In the genomic region with DNA sequence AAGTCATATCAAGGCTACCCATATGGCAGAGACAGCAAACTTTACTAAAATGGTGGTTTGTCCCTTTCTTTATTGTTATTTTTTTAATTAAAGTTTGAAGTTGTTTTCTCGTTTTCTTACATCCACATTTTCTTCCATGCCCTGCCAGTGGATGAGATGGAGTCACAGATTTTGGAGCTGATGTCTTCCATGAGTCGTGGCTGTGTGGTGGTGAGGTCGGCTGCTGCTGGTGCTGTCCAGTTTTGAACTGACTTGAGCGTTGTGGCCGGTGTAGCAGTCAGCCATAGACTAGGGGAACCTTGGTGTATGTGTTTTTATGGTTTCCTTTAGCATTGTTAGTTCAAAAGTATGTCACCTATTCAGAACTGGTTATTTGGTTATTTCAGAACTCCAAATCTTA, we compare ENCODE assay signal across 1 cellular context.
TF ChIP-seq lines count a peak whose summit lies in the region.

No MANE protein-coding gene starts in this region.

TF ChIP-seq in SK-N-SH, 30 proteins besides CTCF, POLR2A, EP300 and RAD21 (continued from another document):
- TF ChIP-seq, protein P1, sequence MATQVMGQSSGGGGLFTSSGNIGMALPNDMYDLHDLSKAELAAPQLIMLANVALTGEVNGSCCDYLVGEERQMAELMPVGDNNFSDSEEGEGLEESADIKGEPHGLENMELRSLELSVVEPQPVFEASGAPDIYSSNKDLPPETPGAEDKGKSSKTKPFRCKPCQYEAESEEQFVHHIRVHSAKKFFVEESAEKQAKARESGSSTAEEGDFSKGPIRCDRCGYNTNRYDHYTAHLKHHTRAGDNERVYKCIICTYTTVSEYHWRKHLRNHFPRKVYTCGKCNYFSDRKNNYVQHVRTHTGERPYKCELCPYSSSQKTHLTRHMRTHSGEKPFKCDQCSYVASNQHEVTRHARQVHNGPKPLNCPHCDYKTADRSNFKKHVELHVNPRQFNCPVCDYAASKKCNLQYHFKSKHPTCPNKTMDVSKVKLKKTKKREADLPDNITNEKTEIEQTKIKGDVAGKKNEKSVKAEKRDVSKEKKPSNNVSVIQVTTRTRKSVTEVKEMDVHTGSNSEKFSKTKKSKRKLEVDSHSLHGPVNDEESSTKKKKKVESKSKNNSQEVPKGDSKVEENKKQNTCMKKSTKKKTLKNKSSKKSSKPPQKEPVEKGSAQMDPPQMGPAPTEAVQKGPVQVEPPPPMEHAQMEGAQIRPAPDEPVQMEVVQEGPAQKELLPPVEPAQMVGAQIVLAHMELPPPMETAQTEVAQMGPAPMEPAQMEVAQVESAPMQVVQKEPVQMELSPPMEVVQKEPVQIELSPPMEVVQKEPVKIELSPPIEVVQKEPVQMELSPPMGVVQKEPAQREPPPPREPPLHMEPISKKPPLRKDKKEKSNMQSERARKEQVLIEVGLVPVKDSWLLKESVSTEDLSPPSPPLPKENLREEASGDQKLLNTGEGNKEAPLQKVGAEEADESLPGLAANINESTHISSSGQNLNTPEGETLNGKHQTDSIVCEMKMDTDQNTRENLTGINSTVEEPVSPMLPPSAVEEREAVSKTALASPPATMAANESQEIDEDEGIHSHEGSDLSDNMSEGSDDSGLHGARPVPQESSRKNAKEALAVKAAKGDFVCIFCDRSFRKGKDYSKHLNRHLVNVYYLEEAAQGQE (IDR thresholded peaks at IDR 0.05; ENCODE audit: low read depth, low read length) = 0 out of 2 replicates have a peak, but pooled peaks have one; percentile 33
